1 cellular context compared by ENCODE assay signal in the genomic region with DNA sequence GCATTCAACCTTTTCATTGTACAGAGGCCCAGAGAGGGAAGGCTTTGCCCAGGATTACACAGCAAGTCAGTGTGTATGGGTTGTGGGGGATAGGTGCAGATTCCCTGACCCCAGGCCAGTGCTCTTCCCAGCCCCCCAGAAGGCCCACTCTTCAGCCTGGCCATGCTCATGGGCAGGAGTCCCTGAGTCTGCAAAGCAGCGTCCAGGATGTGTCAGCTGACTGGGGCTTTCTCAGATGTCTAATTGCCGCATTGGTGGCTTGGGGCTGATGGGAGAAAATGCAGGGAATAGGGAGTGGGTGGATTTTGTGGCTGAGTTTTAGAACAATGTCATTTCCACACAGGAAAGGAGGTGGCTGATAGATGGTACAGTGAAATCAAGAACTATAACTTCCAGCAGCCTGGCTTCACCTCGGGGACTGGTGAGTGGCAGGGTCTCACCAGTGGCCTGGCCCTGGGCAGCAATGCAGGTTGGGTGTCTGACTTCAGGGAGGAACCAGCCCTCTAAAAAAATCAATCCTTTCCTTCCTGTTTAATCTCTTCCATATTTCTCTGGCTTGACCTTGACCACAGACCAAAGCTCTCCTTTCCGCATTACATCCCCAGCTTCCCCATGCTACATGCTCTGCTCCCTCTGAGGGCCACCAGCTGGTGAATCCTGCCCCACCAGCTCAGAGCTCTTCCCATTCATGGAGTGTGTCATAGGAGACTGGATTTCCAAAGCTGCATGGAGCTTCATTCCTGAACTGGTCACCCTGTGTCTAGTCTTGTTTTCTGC.
TF ChIP-seq lines count a peak whose summit lies in the region.

No MANE protein-coding gene starts in this region.

TF ChIP-seq in liver, 16 proteins besides CTCF, POLR2A, EP300 and RAD21 (continued from another document):
- TF ChIP-seq, protein P1, sequence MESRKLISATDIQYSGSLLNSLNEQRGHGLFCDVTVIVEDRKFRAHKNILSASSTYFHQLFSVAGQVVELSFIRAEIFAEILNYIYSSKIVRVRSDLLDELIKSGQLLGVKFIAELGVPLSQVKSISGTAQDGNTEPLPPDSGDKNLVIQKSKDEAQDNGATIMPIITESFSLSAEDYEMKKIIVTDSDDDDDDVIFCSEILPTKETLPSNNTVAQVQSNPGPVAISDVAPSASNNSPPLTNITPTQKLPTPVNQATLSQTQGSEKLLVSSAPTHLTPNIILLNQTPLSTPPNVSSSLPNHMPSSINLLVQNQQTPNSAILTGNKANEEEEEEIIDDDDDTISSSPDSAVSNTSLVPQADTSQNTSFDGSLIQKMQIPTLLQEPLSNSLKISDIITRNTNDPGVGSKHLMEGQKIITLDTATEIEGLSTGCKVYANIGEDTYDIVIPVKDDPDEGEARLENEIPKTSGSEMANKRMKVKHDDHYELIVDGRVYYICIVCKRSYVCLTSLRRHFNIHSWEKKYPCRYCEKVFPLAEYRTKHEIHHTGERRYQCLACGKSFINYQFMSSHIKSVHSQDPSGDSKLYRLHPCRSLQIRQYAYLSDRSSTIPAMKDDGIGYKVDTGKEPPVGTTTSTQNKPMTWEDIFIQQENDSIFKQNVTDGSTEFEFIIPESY (IDR thresholded peaks at IDR 0.05): no peak
- TF ChIP-seq, protein P2, sequence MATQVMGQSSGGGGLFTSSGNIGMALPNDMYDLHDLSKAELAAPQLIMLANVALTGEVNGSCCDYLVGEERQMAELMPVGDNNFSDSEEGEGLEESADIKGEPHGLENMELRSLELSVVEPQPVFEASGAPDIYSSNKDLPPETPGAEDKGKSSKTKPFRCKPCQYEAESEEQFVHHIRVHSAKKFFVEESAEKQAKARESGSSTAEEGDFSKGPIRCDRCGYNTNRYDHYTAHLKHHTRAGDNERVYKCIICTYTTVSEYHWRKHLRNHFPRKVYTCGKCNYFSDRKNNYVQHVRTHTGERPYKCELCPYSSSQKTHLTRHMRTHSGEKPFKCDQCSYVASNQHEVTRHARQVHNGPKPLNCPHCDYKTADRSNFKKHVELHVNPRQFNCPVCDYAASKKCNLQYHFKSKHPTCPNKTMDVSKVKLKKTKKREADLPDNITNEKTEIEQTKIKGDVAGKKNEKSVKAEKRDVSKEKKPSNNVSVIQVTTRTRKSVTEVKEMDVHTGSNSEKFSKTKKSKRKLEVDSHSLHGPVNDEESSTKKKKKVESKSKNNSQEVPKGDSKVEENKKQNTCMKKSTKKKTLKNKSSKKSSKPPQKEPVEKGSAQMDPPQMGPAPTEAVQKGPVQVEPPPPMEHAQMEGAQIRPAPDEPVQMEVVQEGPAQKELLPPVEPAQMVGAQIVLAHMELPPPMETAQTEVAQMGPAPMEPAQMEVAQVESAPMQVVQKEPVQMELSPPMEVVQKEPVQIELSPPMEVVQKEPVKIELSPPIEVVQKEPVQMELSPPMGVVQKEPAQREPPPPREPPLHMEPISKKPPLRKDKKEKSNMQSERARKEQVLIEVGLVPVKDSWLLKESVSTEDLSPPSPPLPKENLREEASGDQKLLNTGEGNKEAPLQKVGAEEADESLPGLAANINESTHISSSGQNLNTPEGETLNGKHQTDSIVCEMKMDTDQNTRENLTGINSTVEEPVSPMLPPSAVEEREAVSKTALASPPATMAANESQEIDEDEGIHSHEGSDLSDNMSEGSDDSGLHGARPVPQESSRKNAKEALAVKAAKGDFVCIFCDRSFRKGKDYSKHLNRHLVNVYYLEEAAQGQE (IDR thresholded peaks at IDR 0.05): no peak
- TF ChIP-seq, protein P3, sequence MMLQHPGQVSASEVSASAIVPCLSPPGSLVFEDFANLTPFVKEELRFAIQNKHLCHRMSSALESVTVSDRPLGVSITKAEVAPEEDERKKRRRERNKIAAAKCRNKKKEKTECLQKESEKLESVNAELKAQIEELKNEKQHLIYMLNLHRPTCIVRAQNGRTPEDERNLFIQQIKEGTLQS (IDR thresholded peaks at IDR 0.05): no peak
- TF ChIP-seq RXRA (IDR thresholded peaks at IDR 0.05) (no peak), MAX (IDR thresholded peaks at IDR 0.05) (no peak)
TF ChIP-seq in liver: peak in this region for 0.
